In genomic region chr11:64876226-64876750, GRCh38 we compare ENCODE assay signal across 9 cellular contexts. TPM values are rescaled to one million over a fixed set of nuclear protein-coding genes. Genes with fewer than 3 reads are reported as not detected.
A peak's percentile ranks its signal among the peaks of the same experiment; 100 is the strongest.
DNase-seq lines count a peak whose midpoint lies in the region; ATAC-seq and TF ChIP-seq lines count a peak whose summit lies in the region.
"Had no signal": no experiment of that assay in that cellular context is flagged by ENCODE, and none has a peak within 500 bp of the region (broad histone marks: within the 10 kb centered on the region; RNA-seq: fewer than 3 reads in every experiment).

No MANE protein-coding gene starts in this region.

- peaks cover 10 to 85% (median 77%) of the 10 kb centered on the region in 12 donors for H3K4me1 ChIP-seq in heart left ventricle

- H3K4me1 Mint-ChIP-seq in type B pancreatic cell (ENCODE audit: unreplicated experiment), result peaks cover 38% of the 10 kb centered on the region

- intact Hi-C loops in heart left ventricle (cut with DNase I), result loop anchor here in 1 of 10 donors (2.0 kb wide), 1 partner anchor 13 kb away; no protein-coding TSS in a partner anchor
- intact Hi-C loops in left cardiac atrium (cut with DNase I), result no loop called here

- H3K4me3 Mint-ChIP-seq in type B pancreatic cell, result peak overlapping the region; percentile 99

- peak in 1 of 5 donors; percentile 30 for DNase-seq in heart left ventricle
- no peak for DNase-seq in left cardiac atrium
- DNase-seq in brain microvascular endothelial cell, result no peak
- peak; percentile 50 for DNase-seq in midbrain (lab: John Stamatoyannopoulos, UW)
- DNase-seq in type B pancreatic cell (ENCODE audit: extremely low spot score, unreplicated experiment), result no peak
- no peak for DNase-seq in left lobe of liver (ENCODE audit: low spot score)
- DNase-seq in COLO668 (lab: John Stamatoyannopoulos, UW; ENCODE audit: unreplicated experiment), result no peak

- peak overlapping the region; percentile 0 to 97 (median 90) for H3K27ac ChIP-seq in heart left ventricle
- no peak overlapping the region for H3K27ac ChIP-seq in brain microvascular endothelial cell

- in situ Hi-C loops in brain microvascular endothelial cell (cut with HindIII; ENCODE audit: low pct_ligation_motif_present, low sequenced_read_pairs), result no loop called here

- H3K27ac Mint-ChIP-seq in type B pancreatic cell, result peak overlapping the region; percentile 99

- ATAC-seq in heart left ventricle (no peak), left cardiac atrium (no peak), HG03095 (IDR thresholded peaks at IDR 0.05; ENCODE audit: unreplicated experiment) (no peak), left lobe of liver (no peak)

- no peak for TF ChIP-seq POLR2A in heart left ventricle (IDR thresholded peaks at IDR 0.05)

- H3K27me3 ChIP-seq in heart left ventricle (no peaks in the 10 kb centered on the region), brain microvascular endothelial cell (replicated peaks) (no peaks in the 10 kb centered on the region)

- no peaks in the 10 kb centered on the region for H3K27me3 Mint-ChIP-seq in type B pancreatic cell

- no peaks in the 10 kb centered on the region for H3K9me3 ChIP-seq in heart left ventricle

- H3K4me3 ChIP-seq in heart left ventricle, result peak overlapping the region; percentile 66 to 98 (median 88)
- H3K4me3 ChIP-seq in brain microvascular endothelial cell (ENCODE audit: low read depth, low read length), result peak overlapping the region; percentile 97

- no peaks in the 10 kb centered on the region for H3K9me3 Mint-ChIP-seq in type B pancreatic cell

- H3K36me3 Mint-ChIP-seq in type B pancreatic cell, result peaks cover 12% of the 10 kb centered on the region

- TF ChIP-seq CTCF in heart left ventricle (IDR thresholded peaks at IDR 0.05) (no peak), brain microvascular endothelial cell (IDR thresholded peaks at IDR 0.05; ENCODE audit: low read depth, low read length, missing control alignments) (no peak), type B pancreatic cell (conservative IDR thresholded peaks at IDR 0.05) (no peak)

- H3K36me3 ChIP-seq in heart left ventricle (peaks cover 0 to 37% (median 33%) of the 10 kb centered on the region in 9 donors), brain microvascular endothelial cell (replicated peaks) (peaks cover 23% of the 10 kb centered on the region)

- 19 to 40% (median 28%) methylated on average over 7 to 12 of the region's 12 CpGs for WGBS in heart left ventricle, 4 donors

RNA-seq across cellular contexts. Expression of gene EHD1, which starts 2.1 kb away (rescaled TPM):
- total RNA-seq in heart left ventricle (100 to 1,000 TPM in 1 of 9 donors, 10 to 100 TPM in 8; 38.2 to 102 (median 58.2) TPM), left cardiac atrium (10 to 100 TPM; 36.6 to 43.1 TPM), type B pancreatic cell (ENCODE audit: low replicate concordance) (86.6 and 121 TPM in 2 replicates), left lobe of liver (29.9 TPM)
- 10 to 100 TPM; 27.9 to 50.4 TPM for polyA plus RNA-seq in heart left ventricle

RNA-seq across cellular contexts. Expression of gene CDC42BPG, which starts 31.8 kb away (rescaled TPM):
- total RNA-seq in heart left ventricle (under 1 TPM in 8 of 9 donors, not detected in 1; 0.12 to 0.50 (median 0.26) TPM), left cardiac atrium (under 1 TPM; 0.55 to 0.65 TPM), type B pancreatic cell (ENCODE audit: low replicate concordance) (20.1 and 47.7 TPM in 2 replicates), left lobe of liver (1.2 TPM)
- polyA plus RNA-seq in heart left ventricle, result under 1 TPM; 0.12 to 0.15 TPM

RNA-seq across cellular contexts. Expression of gene ATG2A, which starts 40.7 kb away (rescaled TPM):
- total RNA-seq in heart left ventricle (10 to 100 TPM; 11.4 to 38.5 (median 18.4) TPM), left cardiac atrium (10 to 100 TPM; 12.3 to 14.6 TPM), type B pancreatic cell (ENCODE audit: low replicate concordance) (26.8 and 30.8 TPM in 2 replicates), left lobe of liver (34.0 TPM)
- polyA plus RNA-seq in heart left ventricle, result 10 to 100 TPM; 12.8 to 16.1 TPM

RNA-seq across cellular contexts. Expression of gene PPP2R5B, which starts 48.2 kb away (rescaled TPM):
- 10 to 100 TPM; 17.5 to 32.5 (median 22.3) TPM for total RNA-seq in heart left ventricle
- 10 to 100 TPM; 27.1 to 34.3 TPM for polyA plus RNA-seq in heart left ventricle
- 10 to 100 TPM; 17.9 to 20.5 TPM for total RNA-seq in left cardiac atrium
- 14.8 and 19.4 TPM in 2 replicates for total RNA-seq in type B pancreatic cell (ENCODE audit: low replicate concordance)
- 9.1 TPM for total RNA-seq in left lobe of liver

RNA-seq across cellular contexts. Expression of gene GPHA2, which starts 59.4 kb away (rescaled TPM):
- total RNA-seq in heart left ventricle (under 1 TPM in 1 of 9 donors, not detected in 8; 0.48 TPM), left cardiac atrium (not detected), type B pancreatic cell (ENCODE audit: low replicate concordance) (0.85 TPM in 1 of 2 replicates, not detected in the other), left lobe of liver (0.25 TPM)
- polyA plus RNA-seq in heart left ventricle, result not detected
- total RNA-seq: NCI-H460 had no signal
